ENCODE assay signal across 33 cellular contexts in genomic region chr22:27193215-27193614, GRCh38.
"Had no signal": no experiment of that assay in that cellular context is flagged by ENCODE, and none has a peak within 500 bp of the region (broad histone marks: within the 10 kb centered on the region; RNA-seq: fewer than 3 reads in every experiment).

No MANE protein-coding gene starts in this region.

- H3K27ac ChIP-seq: adrenal gland, body of pancreas, cardiac muscle cell, colonic mucosa, dorsolateral prefrontal cortex, esophagus muscularis mucosa, foreskin keratinocyte, gastrocnemius medialis, heart left ventricle had no signal

- H3K36me3 ChIP-seq: adrenal gland, cardiac muscle cell, colonic mucosa, esophagus muscularis mucosa, gastrocnemius medialis, heart left ventricle had no signal

- ATAC-seq: activated CD4-positive, alpha-beta T cell treated with anti-CD3 and anti-CD28 coated beads for 36 hours; activated CD8-positive, alpha-beta memory T cell treated with anti-CD3 and anti-CD28 coated beads, Interleukin-2, amount 10 ng/mL, durations not matched to agents 7 days and 5 days; activated CD8-positive, alpha-beta T cell treated with anti-CD3 and anti-CD28 coated beads, Interleukin-2, amount 10 ng/mL, durations not matched to agents 7 days and 5 days; activated naive CD8-positive, alpha-beta T cell treated with anti-CD3 and anti-CD28 coated beads, Interleukin-2, amount 50 U/mL, for 24 hours; body of pancreas; foreskin keratinocyte; gastrocnemius medialis; heart left ventricle; T-helper 17 cell had no signal

- H3K9me3 ChIP-seq: adrenal gland, body of pancreas, colonic mucosa, esophagus muscularis mucosa, gastrocnemius medialis had no signal

- H3K4me1 ChIP-seq: adrenal gland, body of pancreas, colonic mucosa, foreskin keratinocyte, gastrocnemius medialis had no signal

- DNase-seq: activated CD4-positive, alpha-beta memory T cell treated with anti-CD3 and anti-CD28 coated beads for 36 hours; activated CD4-positive, alpha-beta T cell treated with anti-CD3 and anti-CD28 coated beads for 36 hours; activated CD4-positive, alpha-beta T cell treated with anti-CD3 and anti-CD28 coated beads, Interleukin-2, amount 10 ng/mL, durations not matched to agents 24 days and 14 days; activated CD4-positive, CD25-positive, alpha-beta regulatory T cell; activated CD4-positive, CD25-positive, alpha-beta regulatory T cell treated with anti-CD3 and anti-CD28 coated beads, Interleukin-2, amount 50 U/mL, for 72 hours; activated CD8-positive, alpha-beta memory T cell treated with anti-CD3 and anti-CD28 coated beads, Interleukin-2, amount 10 ng/mL, durations not matched to agents 7 days and 5 days; activated CD8-positive, alpha-beta memory T cell treated with anti-CD3 and anti-CD28 coated beads, Interleukin-2, amount 50 U/mL, for 4 hours; activated CD8-positive, alpha-beta T cell treated with anti-CD3 and anti-CD28 coated beads, Interleukin-2, amount 10 ng/mL, durations not matched to agents 7 days and 5 days; activated effector memory CD4-positive, alpha-beta T cell treated with anti-CD3 and anti-CD28 coated beads, Interleukin-2, amount 50 U/mL, for 16 hours; activated naive CD4-positive, alpha-beta T cell treated with anti-CD3 and anti-CD28 coated beads for 36 hours; activated naive CD8-positive, alpha-beta T cell treated with anti-CD3 and anti-CD28 coated beads for 36 hours; activated naive CD8-positive, alpha-beta T cell treated with anti-CD3 and anti-CD28 coated beads, Interleukin-2, amount 50 U/mL, for 24 hours; activated T-cell treated with anti-CD3 and anti-CD28 coated beads, Interleukin-2, amount 50 U/mL, for 1 hour; activated T-cell treated with anti-CD3 and anti-CD28 coated beads, Interleukin-2, amount 50 U/mL, for 48 hours; adrenal gland; amygdala; aorta; body of pancreas; central memory CD4-positive, alpha-beta T cell; cerebellar nuclear complex; colonic mucosa; dorsolateral prefrontal cortex; effector memory CD4-positive, alpha-beta T cell; endodermal cell; foreskin keratinocyte; gastrocnemius medialis; glutamatergic neuron; heart left ventricle; T-helper 1 cell; T-helper 17 cell; T1000 had no signal

- H3K4me3 ChIP-seq: adrenal gland, body of pancreas, cardiac muscle cell, colonic mucosa, dorsolateral prefrontal cortex, esophagus muscularis mucosa, gastrocnemius medialis, heart left ventricle had no signal

- H3K27me3 ChIP-seq: body of pancreas, colonic mucosa, esophagus muscularis mucosa had no signal
